ENCODE assay signal across 1 cellular context in the genomic region with DNA sequence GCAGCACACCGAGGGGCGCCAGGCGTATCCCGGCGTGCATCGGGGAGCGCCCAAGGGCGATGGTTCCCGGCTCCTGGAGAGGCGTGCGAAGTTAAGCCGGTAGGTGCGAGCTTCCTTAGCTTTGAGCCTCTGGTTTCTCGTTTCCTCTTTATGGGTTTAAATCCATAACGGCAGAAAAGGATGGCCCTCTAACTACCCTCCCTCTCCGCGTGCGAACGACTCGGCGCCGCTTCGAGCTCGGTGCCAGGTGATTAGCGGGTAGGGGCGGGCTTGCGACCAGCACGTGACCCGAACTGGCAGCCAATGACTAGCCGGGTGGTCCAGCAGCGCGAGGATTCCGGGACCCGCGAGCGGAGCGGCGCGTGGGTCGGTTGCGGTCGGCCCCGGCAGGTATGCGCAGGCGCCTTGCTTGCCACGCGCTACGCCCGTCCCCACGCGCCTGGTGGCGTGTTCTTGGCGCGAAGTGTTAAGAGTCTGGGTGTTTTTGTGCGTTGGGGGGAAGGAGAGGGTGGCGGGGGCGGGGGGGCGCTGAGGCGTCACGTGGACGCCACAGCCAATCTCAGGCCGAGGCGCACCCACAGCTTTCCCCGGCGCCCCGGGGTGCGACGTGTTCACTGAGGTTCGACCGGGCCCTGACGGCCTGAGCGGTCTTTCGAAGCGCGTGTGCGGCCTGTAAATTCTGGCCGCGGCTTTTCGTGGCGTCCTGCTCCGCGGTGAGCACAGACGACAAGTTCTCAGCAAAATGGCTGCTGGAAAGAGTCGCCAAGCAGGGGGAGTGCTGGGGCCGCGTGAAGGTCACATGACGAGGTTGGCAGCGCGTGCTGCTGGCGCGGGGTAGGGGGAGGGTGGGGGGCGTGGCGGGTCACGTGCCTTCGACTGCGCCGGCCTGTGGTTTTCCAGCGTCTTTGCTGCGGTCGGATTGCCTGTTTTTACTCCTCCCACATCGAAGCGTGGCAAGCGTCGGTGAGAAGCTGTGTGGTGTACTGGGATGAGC.
A peak's percentile ranks its signal among the peaks of the same experiment; 100 is the strongest.
TF ChIP-seq lines count a peak whose summit lies in the region.

No MANE protein-coding gene starts in this region.

TF ChIP-seq in GM12878, 131 proteins besides CTCF, POLR2A, EP300 and RAD21 (continued from another document):
- TF ChIP-seq, protein P1, sequence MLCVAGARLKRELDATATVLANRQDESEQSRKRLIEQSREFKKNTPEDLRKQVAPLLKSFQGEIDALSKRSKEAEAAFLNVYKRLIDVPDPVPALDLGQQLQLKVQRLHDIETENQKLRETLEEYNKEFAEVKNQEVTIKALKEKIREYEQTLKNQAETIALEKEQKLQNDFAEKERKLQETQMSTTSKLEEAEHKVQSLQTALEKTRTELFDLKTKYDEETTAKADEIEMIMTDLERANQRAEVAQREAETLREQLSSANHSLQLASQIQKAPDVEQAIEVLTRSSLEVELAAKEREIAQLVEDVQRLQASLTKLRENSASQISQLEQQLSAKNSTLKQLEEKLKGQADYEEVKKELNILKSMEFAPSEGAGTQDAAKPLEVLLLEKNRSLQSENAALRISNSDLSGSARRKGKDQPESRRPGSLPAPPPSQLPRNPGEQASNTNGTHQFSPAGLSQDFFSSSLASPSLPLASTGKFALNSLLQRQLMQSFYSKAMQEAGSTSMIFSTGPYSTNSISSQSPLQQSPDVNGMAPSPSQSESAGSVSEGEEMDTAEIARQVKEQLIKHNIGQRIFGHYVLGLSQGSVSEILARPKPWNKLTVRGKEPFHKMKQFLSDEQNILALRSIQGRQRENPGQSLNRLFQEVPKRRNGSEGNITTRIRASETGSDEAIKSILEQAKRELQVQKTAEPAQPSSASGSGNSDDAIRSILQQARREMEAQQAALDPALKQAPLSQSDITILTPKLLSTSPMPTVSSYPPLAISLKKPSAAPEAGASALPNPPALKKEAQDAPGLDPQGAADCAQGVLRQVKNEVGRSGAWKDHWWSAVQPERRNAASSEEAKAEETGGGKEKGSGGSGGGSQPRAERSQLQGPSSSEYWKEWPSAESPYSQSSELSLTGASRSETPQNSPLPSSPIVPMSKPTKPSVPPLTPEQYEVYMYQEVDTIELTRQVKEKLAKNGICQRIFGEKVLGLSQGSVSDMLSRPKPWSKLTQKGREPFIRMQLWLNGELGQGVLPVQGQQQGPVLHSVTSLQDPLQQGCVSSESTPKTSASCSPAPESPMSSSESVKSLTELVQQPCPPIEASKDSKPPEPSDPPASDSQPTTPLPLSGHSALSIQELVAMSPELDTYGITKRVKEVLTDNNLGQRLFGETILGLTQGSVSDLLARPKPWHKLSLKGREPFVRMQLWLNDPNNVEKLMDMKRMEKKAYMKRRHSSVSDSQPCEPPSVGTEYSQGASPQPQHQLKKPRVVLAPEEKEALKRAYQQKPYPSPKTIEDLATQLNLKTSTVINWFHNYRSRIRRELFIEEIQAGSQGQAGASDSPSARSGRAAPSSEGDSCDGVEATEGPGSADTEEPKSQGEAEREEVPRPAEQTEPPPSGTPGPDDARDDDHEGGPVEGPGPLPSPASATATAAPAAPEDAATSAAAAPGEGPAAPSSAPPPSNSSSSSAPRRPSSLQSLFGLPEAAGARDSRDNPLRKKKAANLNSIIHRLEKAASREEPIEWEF (IDR thresholded peaks at IDR 0.05; ENCODE audit: insufficient replicate concordance, low read depth, low read length): no peak
- TF ChIP-seq TAF1 (IDR thresholded peaks at IDR 0.05; ENCODE audit: borderline replicate concordance, low read depth, low read length): no peak
- TF ChIP-seq DPF2 (IDR thresholded peaks at IDR 0.05): no peak
- TF ChIP-seq SP1 (IDR thresholded peaks at IDR 0.05; ENCODE audit: low read depth, low read length): no peak
- no peak for TF ChIP-seq FOXK2 (IDR thresholded peaks at IDR 0.05)
- no peak for TF ChIP-seq GABPA (IDR thresholded peaks at IDR 0.05; ENCODE audit: low read depth)
- TF ChIP-seq SMAD5 (IDR thresholded peaks at IDR 0.05; ENCODE audit: low read depth): no peak
- no peak for TF ChIP-seq HDAC6 (IDR thresholded peaks at IDR 0.05; ENCODE audit: unreplicated experiment)
- TF ChIP-seq, protein P2, sequence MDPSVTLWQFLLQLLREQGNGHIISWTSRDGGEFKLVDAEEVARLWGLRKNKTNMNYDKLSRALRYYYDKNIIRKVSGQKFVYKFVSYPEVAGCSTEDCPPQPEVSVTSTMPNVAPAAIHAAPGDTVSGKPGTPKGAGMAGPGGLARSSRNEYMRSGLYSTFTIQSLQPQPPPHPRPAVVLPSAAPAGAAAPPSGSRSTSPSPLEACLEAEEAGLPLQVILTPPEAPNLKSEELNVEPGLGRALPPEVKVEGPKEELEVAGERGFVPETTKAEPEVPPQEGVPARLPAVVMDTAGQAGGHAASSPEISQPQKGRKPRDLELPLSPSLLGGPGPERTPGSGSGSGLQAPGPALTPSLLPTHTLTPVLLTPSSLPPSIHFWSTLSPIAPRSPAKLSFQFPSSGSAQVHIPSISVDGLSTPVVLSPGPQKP (IDR thresholded peaks at IDR 0.05; ENCODE audit: low read depth, low read length): no peak
- TF ChIP-seq SRF (IDR thresholded peaks at IDR 0.05; ENCODE audit: low read depth in 2 of 2, low read length in 2 of 2): no peak
- TF ChIP-seq STAT1 (conservative IDR thresholded peaks at IDR 0.05): no peak
- no peak for TF ChIP-seq HDGF (IDR thresholded peaks at IDR 0.05)
- peak; percentile 40; the same call in 1 of the 2 replicates for TF ChIP-seq SPI1 (IDR thresholded peaks at IDR 0.05; ENCODE audit: borderline replicate concordance, insufficient read depth, low read depth, low read length)
- TF ChIP-seq ZZZ3 (IDR thresholded peaks at IDR 0.05; ENCODE audit: control insufficient read depth, insufficient read length, low read depth): no peak
- TF ChIP-seq IRF4 (IDR thresholded peaks at IDR 0.05; ENCODE audit: low read depth, low read length): no peak
- TF ChIP-seq CHD1 (IDR thresholded peaks at IDR 0.05; ENCODE audit: low read depth, low read length): no peak
- TF ChIP-seq ESRRA (IDR thresholded peaks at IDR 0.05; ENCODE audit: low read length): no peak
- TF ChIP-seq MTA3 (IDR thresholded peaks at IDR 0.05; ENCODE audit: borderline replicate concordance, low read length): no peak
- TF ChIP-seq BHLHE40 (IDR thresholded peaks at IDR 0.05; ENCODE audit: borderline replicate concordance in 1 of 2, low read depth in 2 of 2, low read length in 1 of 2): peak in 1 of 2 experiments; percentile 83; a peak in 2 of 4 replicates
